Comparison of ENCODE assay signal across 14 cellular contexts in genomic region chr6:6592836-6593235, GRCh38. TPM values are rescaled to one million over a fixed set of nuclear protein-coding genes. Genes with fewer than 3 reads are reported as not detected.
A peak's percentile ranks its signal among the peaks of the same experiment; 100 is the strongest.
DNase-seq lines count a peak whose midpoint lies in the region; TF ChIP-seq lines count a peak whose summit lies in the region.
"Had no signal": no experiment of that assay in that cellular context is flagged by ENCODE, and none has a peak within 500 bp of the region (broad histone marks: within the 10 kb centered on the region; RNA-seq: fewer than 3 reads in every experiment).

No MANE protein-coding gene starts in this region.

- H3K27ac Mint-ChIP-seq in dendritic cell treated with granulocyte-macrophage colony-stimulating factor and Interleukin-4, amounts not matched to agents 40 ng/mL and 50 ng/mL, for 4 days, result peak overlapping the region; percentile 96

- peak overlapping the region; percentile 91 for H3K4me2 ChIP-seq in OCI-LY7 (ENCODE audit: low read length)

- CTCF ChIA-PET in OCI-LY7 (lab: Charles Lee; ENCODE audit: unreplicated experiment), result interaction anchor here (0.6 kb wide), 1 partner anchor 9 kb away, joined by 3 read pairs; no protein-coding TSS in a partner anchor

- TF ChIP-seq EP300 in ovary (IDR thresholded peaks at IDR 0.05), result no peak

- no peak for TF ChIP-seq POLR2A in ovary (IDR thresholded peaks at IDR 0.05)

- H3K4me3 ChIP-seq in OCI-LY7 (ENCODE audit: low read depth, low read length, poor library complexity, severe bottlenecking), result peak overlapping the region; percentile 76
- no peak overlapping the region for H3K4me3 ChIP-seq in skin epidermis
- no peak overlapping the region for H3K4me3 ChIP-seq in ovary
- H3K4me3 ChIP-seq: body of pancreas had no signal

- intact Hi-C loops in OCI-LY7 (cut with micrococcal nuclease; ENCODE audit: unreplicated experiment) (loop anchor here (1.0 kb wide), 2 partner anchors 17 to 94 kb away; no protein-coding TSS in a partner anchor), ovary (cut with DNase I) (no loop called here)
- intact Hi-C loops in dendritic cell treated with granulocyte-macrophage colony-stimulating factor and Interleukin-4, amounts not matched to agents 40 ng/mL and 50 ng/mL, for 4 days (cut with micrococcal nuclease), result loop anchor here (5.0 kb wide), 1 partner anchor 64 kb away; no protein-coding TSS in a partner anchor

- peaks cover 93% of the 10 kb centered on the region for H3K4me1 Mint-ChIP-seq in dendritic cell treated with granulocyte-macrophage colony-stimulating factor and Interleukin-4, amounts not matched to agents 40 ng/mL and 50 ng/mL, for 4 days (ENCODE audit: low read depth)

- no peaks in the 10 kb centered on the region for H3K9me2 ChIP-seq in OCI-LY7 (ENCODE audit: insufficient read depth, low read length)

- H3K27ac ChIP-seq in OCI-LY7 (ENCODE audit: low read depth, low read length, poor library complexity, severe bottlenecking) (peak overlapping the region; percentile 96), skin epidermis (peak overlapping the region in 16 of 21 experiments; percentile 4 to 77 (median 44)), ovary (no peak overlapping the region)
- H3K27ac ChIP-seq: 22Rv1 had no signal

- peaks cover 58% of the 10 kb centered on the region for H3K36me3 ChIP-seq in OCI-LY7 (ENCODE audit: insufficient read depth, low read length)
- no peaks in the 10 kb centered on the region for H3K36me3 ChIP-seq in ovary

- DNase-seq in NOMO-1 treated with DMSO at 0.1 percent for 48 hours (lab: John Stamatoyannopoulos, UW; ENCODE audit: unreplicated experiment), result peak; percentile 13
- DNase-seq in NOMO-1 treated with dmso at 0.1 percent for 144 hours (lab: John Stamatoyannopoulos, UW; ENCODE audit: unreplicated experiment), result no peak
- DNase-seq in OCI-LY7 (ENCODE audit: low spot score), result no peak
- DNase-seq in NCI-H2227 treated with DMSO at 0.1 percent for 48 hours (lab: John Stamatoyannopoulos, UW), result no peak
- no peak for DNase-seq in ovary
- DNase-seq in iPS-NIHi11 (ENCODE audit: low spot score), result no peak
- DNase-seq: DMS53, NCI-H69 had no signal

- 61 to 75% (median 73%) methylated on average over 1 of the region's 1 CpG for WGBS in ovary, 3 donors

- POLR2A ChIA-PET in OCI-LY7 (lab: Charles Lee), result interaction anchor here (0.6 to 3.6 kb wide), 9 partner anchors 11 to 90 kb away, joined by 3 to 20 read pairs (median 3); no protein-coding TSS in a partner anchor

- peaks cover 60% of the 10 kb centered on the region for H3K79me2 ChIP-seq in OCI-LY7 (ENCODE audit: insufficient read depth, low read depth, low read length)

- H3K4me3 Mint-ChIP-seq in dendritic cell treated with granulocyte-macrophage colony-stimulating factor and Interleukin-4, amounts not matched to agents 40 ng/mL and 50 ng/mL, for 4 days, result peak overlapping the region; percentile 6
- H3K4me3 Mint-ChIP-seq: nephron had no signal

- no peaks in the 10 kb centered on the region for H4K20me1 ChIP-seq in OCI-LY7 (ENCODE audit: insufficient read depth, low read length)

- no TSS peak for BruUV-seq in OCI-LY7 (replicated peaks; lab: Mats Ljungman, UMichigan)

- H3K4me1 ChIP-seq in OCI-LY7 (ENCODE audit: insufficient read depth, low read length, poor library complexity, severe bottlenecking) (peaks cover 56% of the 10 kb centered on the region), ovary (ENCODE audit: insufficient read depth) (no peaks in the 10 kb centered on the region)
- H3K4me1 ChIP-seq: body of pancreas had no signal

- peaks cover 8% of the 10 kb centered on the region for H3K9me3 Mint-ChIP-seq in dendritic cell treated with granulocyte-macrophage colony-stimulating factor and Interleukin-4, amounts not matched to agents 40 ng/mL and 50 ng/mL, for 4 days
- H3K9me3 Mint-ChIP-seq: nephron had no signal

- H3K27me3 ChIP-seq in ovary, result no peaks in the 10 kb centered on the region
- H3K27me3 ChIP-seq: body of pancreas had no signal

- no peaks in the 10 kb centered on the region for H3K27me3 Mint-ChIP-seq in dendritic cell treated with granulocyte-macrophage colony-stimulating factor and Interleukin-4, amounts not matched to agents 40 ng/mL and 50 ng/mL, for 4 days

- no peak for TF ChIP-seq CTCF in OCI-LY7 (conservative IDR thresholded peaks at IDR 0.05; ENCODE audit: low read length)
- TF ChIP-seq CTCF in ovary (IDR thresholded peaks at IDR 0.05), result no peak

- H3K36me3 Mint-ChIP-seq in dendritic cell treated with granulocyte-macrophage colony-stimulating factor and Interleukin-4, amounts not matched to agents 40 ng/mL and 50 ng/mL, for 4 days (ENCODE audit: low read depth), result peaks cover 27% of the 10 kb centered on the region

- H3K9me3 ChIP-seq in OCI-LY7 (ENCODE audit: low read length) (no peaks in the 10 kb centered on the region), ovary (no peaks in the 10 kb centered on the region)
- H3K9me3 ChIP-seq: body of pancreas had no signal

- H2AFZ ChIP-seq in OCI-LY7 (ENCODE audit: low read length), result peak overlapping the region; percentile 35; the same call in 1 of the 2 replicates

RNA-seq across cellular contexts. Expression of gene LY86, which starts 4.3 kb away (rescaled TPM):
- 48.4 and 49.2 TPM in 2 replicates for total RNA-seq in OCI-LY7 (2014; rRNA removed; shearing (Covaris generic))
- 45.8 and 62.8 TPM in 2 replicates for total RNA-seq in OCI-LY7 (2022)
- 1 to 10 TPM; 1.3 to 3.1 (median 1.7) TPM for total RNA-seq in ovary
- polyA plus RNA-seq in ovary, result 10 to 100 TPM in 1 of 2 donors, 1 to 10 TPM in 1; 2.4 to 13.8 TPM
- total RNA-seq: epithelial cell of proximal tubule had no signal

Comparison
In these comparisons a context has a peak if more than half of its experiments do, and no peak if none do; other contexts are left out.
1. H3K27ac ChIP-seq: peak in OCI-LY7 (single experiment) and skin epidermis (16 of 21); none in ovary (0 of 2).
2. RNA of gene LY86, which starts 4.3 kb away (total RNA-seq): 45.8 to 62.8 TPM in OCI-LY7; 1.3 to 3.1 TPM in ovary; every median in the first group is over 10 times any median in the second.
3. intact Hi-C loops: an anchor here in OCI-LY7 (1.0 kb wide) and dendritic cell treated with granulocyte-macrophage colony-stimulating factor and Interleukin-4, amounts not matched to agents 40 ng/mL and 50 ng/mL, for 4 days (5.0 kb wide); none called in ovary.